25 cellular contexts compared by ENCODE assay signal in the genomic region with DNA sequence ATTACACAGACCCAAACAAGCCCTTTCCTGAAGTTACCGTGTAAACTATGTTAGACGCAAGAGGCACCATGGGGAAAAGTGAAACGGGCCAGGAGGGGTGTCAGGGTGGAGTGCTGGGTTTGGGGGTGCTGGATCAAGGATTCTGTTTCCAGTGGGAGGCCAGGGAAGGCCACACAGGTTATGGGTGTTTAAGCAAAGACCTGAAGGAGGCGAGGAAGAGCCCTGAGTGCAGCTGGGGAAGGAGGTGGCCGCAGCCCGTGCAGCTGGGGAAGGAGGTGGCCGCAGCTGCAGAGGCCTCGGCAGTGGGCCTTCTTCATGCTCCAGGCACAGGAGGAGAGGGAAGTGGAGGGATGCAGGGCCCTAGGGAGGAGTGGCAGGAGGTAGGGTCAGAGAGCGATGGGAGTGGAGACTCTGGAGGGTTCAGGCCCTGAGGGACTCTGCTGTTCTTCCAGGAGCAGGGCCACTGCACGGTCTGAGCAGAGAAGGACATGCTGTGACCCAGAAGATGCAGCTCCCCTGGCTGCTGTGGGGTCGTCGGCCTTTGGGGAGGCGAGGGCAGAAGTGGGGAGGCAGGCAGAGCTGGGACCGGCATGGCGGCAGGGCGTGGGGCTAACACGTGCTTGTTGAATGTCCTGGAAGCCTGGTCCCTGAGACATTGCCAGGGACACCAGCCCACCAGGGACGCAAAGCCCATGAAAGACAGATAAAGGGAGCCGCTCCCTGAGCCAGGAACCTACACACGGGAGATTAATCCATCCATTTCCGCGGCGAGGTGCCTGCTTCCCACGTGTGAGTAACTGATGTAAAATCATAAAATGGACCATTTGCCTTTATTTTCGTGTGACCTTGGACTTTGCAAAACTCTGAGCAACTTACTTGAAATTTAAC.
"Had no signal": no experiment of that assay in that cellular context is flagged by ENCODE, and none has a peak within 500 bp of the region (broad histone marks: within the 10 kb centered on the region; RNA-seq: fewer than 3 reads in every experiment).

No MANE protein-coding gene starts in this region.

- H3K27ac Mint-ChIP-seq: activated CD4-positive, alpha-beta memory T cell treated with anti-CD3 and anti-CD28 coated beads for 36 hours; activated T-cell treated with anti-CD3 and anti-CD28 coated beads, Interleukin-2, amount 50 U/mL, for 72 hours; mesothelial cell of epicardium; naive B cell; nephron progenitor cell; T-helper 1 cell treated with Interleukin-12 subunit alpha and Interleukin-12 subunit beta and Interleukin-4 antibody, amounts not matched to agents 30 μg/mL and 1 μg/mL, for 36 hours had no signal

- H3K4me1 Mint-ChIP-seq: mesothelial cell of epicardium, naive B cell, nephron progenitor cell had no signal

- H3K36me3 ChIP-seq: brain microvascular endothelial cell, left lung, spleen, suprapubic skin, tibial artery had no signal

- ATAC-seq: activated T-cell treated with anti-CD3 and anti-CD28 coated beads, Interleukin-2, amount 50 U/mL, for 72 hours; left lung; right cardiac atrium had no signal

- H3K4me3 Mint-ChIP-seq: activated CD4-positive, alpha-beta memory T cell treated with anti-CD3 and anti-CD28 coated beads for 36 hours; activated T-cell treated with anti-CD3 and anti-CD28 coated beads, Interleukin-2, amount 50 U/mL, for 72 hours; mesothelial cell of epicardium; nephron progenitor cell; T-helper 1 cell treated with Interleukin-12 subunit alpha and Interleukin-12 subunit beta and Interleukin-4 antibody, amounts not matched to agents 30 μg/mL and 1 μg/mL, for 36 hours had no signal

- H3K9me3 ChIP-seq: SK-N-SH had no signal

- H3K4me3 ChIP-seq: left lung, spleen, suprapubic skin, tibial artery had no signal

- H3K9me3 Mint-ChIP-seq: activated T-cell treated with anti-CD3 and anti-CD28 coated beads, Interleukin-2, amount 50 U/mL, for 72 hours had no signal

- H3K4me1 ChIP-seq: left lung, parathyroid adenoma, spleen, suprapubic skin, tibial artery had no signal

- H3K36me3 Mint-ChIP-seq: activated CD4-positive, alpha-beta memory T cell treated with anti-CD3 and anti-CD28 coated beads for 36 hours; mesothelial cell of epicardium had no signal

- H3K27ac ChIP-seq: brain microvascular endothelial cell, left lung, parathyroid adenoma, spleen, suprapubic skin, tibial artery, VCaP had no signal

- H3K27me3 ChIP-seq: brain microvascular endothelial cell, left lung, suprapubic skin had no signal

- DNase-seq: activated CD4-positive, alpha-beta memory T cell treated with anti-CD3 and anti-CD28 coated beads for 36 hours; activated CD4-positive, alpha-beta T cell treated with anti-CD3 and anti-CD28 coated beads for 4 hours; activated gamma-delta T cell treated with Interleukin-2 at 50 U/mL for 16 hours; activated naive CD4-positive, alpha-beta T cell treated with anti-CD3 and anti-CD28 coated beads, Interleukin-2, amount 50 U/mL, for 16 hours; activated T-cell treated with anti-CD3 and anti-CD28 coated beads for 4 hours; activated T-cell treated with anti-CD3 and anti-CD28 coated beads, Interleukin-2, amount 50 U/mL, for 72 hours; amniotic stem cell; brain microvascular endothelial cell; caudate nucleus; naive B cell; nephron progenitor cell; nucleus accumbens; SK-N-SH; spleen; stimulated activated naive CD4-positive, alpha-beta T cell; SW 1271; T-helper 9 cell had no signal
